ENCODE assay signal across 8 cellular contexts in the genomic region with DNA sequence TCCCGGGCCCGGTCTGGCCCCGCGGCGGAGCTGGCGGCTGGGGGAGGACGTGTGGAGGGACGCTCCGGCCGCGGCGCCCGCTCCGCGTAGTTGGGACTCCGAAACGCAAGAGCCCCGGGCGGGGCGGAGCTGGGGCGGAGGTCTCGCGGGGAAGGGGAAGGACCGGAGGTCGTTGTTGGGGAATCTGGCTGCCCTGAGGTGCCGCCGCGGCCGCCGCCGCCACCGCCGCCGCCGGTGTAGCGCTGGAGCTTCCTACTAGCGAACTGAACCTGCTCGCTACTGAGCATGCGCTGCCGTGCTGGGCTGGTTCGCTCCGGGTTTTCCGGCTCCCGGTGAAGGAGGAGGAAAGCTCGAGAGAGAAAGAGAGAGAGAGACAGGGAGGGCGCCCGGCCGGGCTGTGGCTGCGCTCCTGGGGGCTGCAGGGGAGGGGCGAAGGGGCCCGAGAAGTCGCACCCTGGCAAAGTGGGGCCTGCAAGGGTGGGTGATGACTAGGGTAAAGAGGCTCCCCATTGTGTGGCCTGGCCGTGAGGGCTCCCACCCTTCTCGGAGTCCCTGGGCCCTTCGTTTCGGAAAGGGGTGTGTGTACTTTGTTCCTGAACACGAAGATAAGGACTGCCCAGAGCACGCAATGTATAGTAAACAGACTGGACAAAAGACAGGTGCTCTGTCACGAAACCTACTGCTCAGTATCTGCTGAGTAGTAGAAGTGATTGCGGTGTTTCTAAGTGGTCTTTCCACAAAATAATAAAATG. TPM values are rescaled to one million over a fixed set of nuclear protein-coding genes. Genes with fewer than 3 reads are reported as not detected.
DNase-seq lines count a peak whose midpoint lies in the region; ATAC-seq and TF ChIP-seq lines count a peak whose summit lies in the region.

TSS of gene SOS1 (minus strand) at position 281 of the 752 bp plus-strand sequence. CDS start 629 bp downstream, outside the sequence.

- H3K27ac ChIP-seq in upper lobe of right lung, result peak within 1 kb of the TSS; percentile 97

- H3K9me3 Mint-ChIP-seq in T-helper 1 cell treated with Interleukin-12 subunit alpha and Interleukin-12 subunit beta and Interleukin-4 antibody, amounts not matched to agents 30 μg/mL and 1 μg/mL, for 36 hours, result no peaks in the 10 kb centered on the region
- H3K9me3 Mint-ChIP-seq in progenitor cell of endocrine pancreas (ENCODE audit: low read depth), result peaks cover 3% of the 10 kb centered on the region

- no peaks in the 10 kb centered on the region for H3K27me3 ChIP-seq in upper lobe of right lung

- H3K27me3 Mint-ChIP-seq in T-helper 1 cell treated with Interleukin-12 subunit alpha and Interleukin-12 subunit beta and Interleukin-4 antibody, amounts not matched to agents 30 μg/mL and 1 μg/mL, for 36 hours (ENCODE audit: low read depth), result no peaks in the 10 kb centered on the region
- no peaks in the 10 kb centered on the region for H3K27me3 Mint-ChIP-seq in progenitor cell of endocrine pancreas

- intact Hi-C loops in left cardiac atrium (cut with DNase I), result loop anchor here in 1 of 2 donors (5.0 kb wide), 1 partner anchor 64 kb away; no protein-coding TSS in a partner anchor
- intact Hi-C loops in upper lobe of right lung (cut with DNase I), result no loop called here

- H3K4me1 ChIP-seq in upper lobe of right lung, result peaks cover 50% of the 10 kb centered on the region

- H3K4me3 ChIP-seq in upper lobe of right lung, result peak within 1 kb of the TSS; percentile 88

- no peaks in the 10 kb centered on the region for H3K9me3 ChIP-seq in upper lobe of right lung

- H3K4me3 Mint-ChIP-seq in T-helper 1 cell treated with Interleukin-12 subunit alpha and Interleukin-12 subunit beta and Interleukin-4 antibody, amounts not matched to agents 30 μg/mL and 1 μg/mL, for 36 hours, result peak within 1 kb of the TSS; percentile 92
- H3K4me3 Mint-ChIP-seq in progenitor cell of endocrine pancreas (ENCODE audit: low read depth), result peak within 1 kb of the TSS; percentile 80

- H3K4me1 Mint-ChIP-seq in T-helper 1 cell treated with Interleukin-12 subunit alpha and Interleukin-12 subunit beta and Interleukin-4 antibody, amounts not matched to agents 30 μg/mL and 1 μg/mL, for 36 hours (ENCODE audit: low read depth), result peaks cover 42% of the 10 kb centered on the region
- peaks cover 48% of the 10 kb centered on the region for H3K4me1 Mint-ChIP-seq in progenitor cell of endocrine pancreas (ENCODE audit: low read depth)

- H3K27ac Mint-ChIP-seq in T-helper 1 cell treated with Interleukin-12 subunit alpha and Interleukin-12 subunit beta and Interleukin-4 antibody, amounts not matched to agents 30 μg/mL and 1 μg/mL, for 36 hours, result peak within 1 kb of the TSS; percentile 95
- peak within 1 kb of the TSS; percentile 99 for H3K27ac Mint-ChIP-seq in progenitor cell of endocrine pancreas

- H3K36me3 ChIP-seq in upper lobe of right lung, result no peaks in the 10 kb centered on the region

- ATAC-seq in GM18499 (IDR thresholded peaks at IDR 0.05; ENCODE audit: insufficient read depth, unreplicated experiment) (peak; percentile 34), HG02938 (IDR thresholded peaks at IDR 0.05; ENCODE audit: unreplicated experiment) (peak; percentile 41), left cardiac atrium (peak; percentile 81 to 85), upper lobe of right lung (peak; percentile 86)

- H3K36me3 Mint-ChIP-seq in T-helper 1 cell treated with Interleukin-12 subunit alpha and Interleukin-12 subunit beta and Interleukin-4 antibody, amounts not matched to agents 30 μg/mL and 1 μg/mL, for 36 hours (ENCODE audit: low read depth), result peaks cover 47% of the 10 kb centered on the region
- H3K36me3 Mint-ChIP-seq in progenitor cell of endocrine pancreas (ENCODE audit: insufficient read depth), result peaks cover 10% of the 10 kb centered on the region

- DNase-seq in NCI-H1694 treated with DMSO at 0.1 percent for 48 hours (lab: John Stamatoyannopoulos, UW), result peak; percentile 87
- DNase-seq in amniotic stem cell (lab: John Stamatoyannopoulos, UW), result peak; percentile 73
- peak; percentile 97 for DNase-seq in left cardiac atrium
- peak; percentile 97 for DNase-seq in progenitor cell of endocrine pancreas (ENCODE audit: low spot score, unreplicated experiment)
- peak; percentile 99 for DNase-seq in upper lobe of right lung

- no peak for TF ChIP-seq CTCF in progenitor cell of endocrine pancreas (IDR thresholded peaks at IDR 0.05; ENCODE audit: unreplicated experiment)
- TF ChIP-seq CTCF in upper lobe of right lung (IDR thresholded peaks at IDR 0.05), result no peak

RNA-seq across cellular contexts. Expression of gene SOS1, which starts in this region (rescaled TPM):
- total RNA-seq in left cardiac atrium (10 to 100 TPM; 20.8 to 26.9 TPM), progenitor cell of endocrine pancreas (68.3 and 77.0 TPM in 2 replicates), upper lobe of right lung (37.0 TPM)

Comparison
In these comparisons a context has a peak if more than half of its experiments do, and no peak if none do; other contexts are left out.
1. Peak in every context shown above with its lines: DNase-seq, ATAC-seq, H3K4me3 ChIP-seq and H3K27ac ChIP-seq.
2. ATAC-seq: peak in every context shown above with its lines; median percentile 86 in upper lobe of right lung; 83 in left cardiac atrium; 41 in HG02938; 34 in GM18499.